Comparison of ENCODE assay signal across 19 cellular contexts in the genomic region with DNA sequence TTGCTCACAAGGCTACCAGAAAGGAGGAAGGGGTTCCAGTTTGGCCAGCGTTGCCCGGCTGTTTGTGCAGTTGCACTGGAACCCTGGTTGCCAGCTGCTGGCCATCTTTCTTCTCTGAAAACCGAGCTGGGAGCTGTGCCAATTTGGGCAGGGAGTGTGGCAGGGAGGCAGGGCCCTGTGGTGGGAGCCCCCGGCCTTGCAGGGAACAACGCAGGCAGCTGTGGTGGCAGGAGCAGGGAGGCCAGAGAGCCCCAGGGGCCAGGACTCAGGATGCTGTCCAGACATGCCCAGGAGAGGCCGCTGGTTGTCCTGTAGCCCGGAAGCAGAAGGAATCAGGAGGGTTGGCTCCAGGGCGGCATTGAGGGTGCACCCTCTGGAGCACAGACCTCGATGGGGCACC. TPM values are rescaled to one million over a fixed set of nuclear protein-coding genes. Genes with fewer than 3 reads are reported as not detected.
A peak's percentile ranks its signal among the peaks of the same experiment; 100 is the strongest.
DNase-seq lines count a peak whose midpoint lies in the region; ATAC-seq, FAIRE-seq and TF ChIP-seq lines count a peak whose summit lies in the region.
"Had no signal": no experiment of that assay in that cellular context is flagged by ENCODE, and none has a peak within 500 bp of the region (broad histone marks: within the 10 kb centered on the region; RNA-seq: fewer than 3 reads in every experiment).

No MANE protein-coding gene starts in this region.

- H3K9me1 ChIP-seq in K562 (ENCODE audit: control insufficient read depth, insufficient read depth, low read length), result peaks cover 5% of the 10 kb centered on the region

- no peaks in the 10 kb centered on the region for H3K27me3 Mint-ChIP-seq in activated CD8-positive, alpha-beta T cell treated with anti-CD3 and anti-CD28 coated beads, Interleukin-2, amount 10 ng/mL, durations not matched to agents 7 days and 5 days (ENCODE audit: low read depth)

- H2AK5ac ChIP-seq in mesenchymal stem cell (ENCODE audit: low read length, severe bottlenecking), result no peak overlapping the region

- BruUV-seq in K562 (replicated peaks; lab: Mats Ljungman, UMichigan), result no TSS peak

- no peak for TF ChIP-seq RAD21 in K562 (CRISPR knock-in tag; conservative IDR thresholded peaks at IDR 0.05 in 1 of 2, IDR thresholded peaks at IDR 0.05 in 1 of 2)

- H2BK15ac ChIP-seq in mesenchymal stem cell (ENCODE audit: low read depth, poor library complexity, severe bottlenecking), result no peak overlapping the region

- H3K79me1 ChIP-seq in mesenchymal stem cell (replicated peaks; ENCODE audit: low read length, poor library complexity, severe bottlenecking), result peaks cover 14% of the 10 kb centered on the region

- no peak for TF ChIP-seq EP300 in K562 (IDR thresholded peaks at IDR 0.05; ENCODE audit: low read length)

- FAIRE-seq in K562 (lab: Jason Lieb, UNC), result no peak
- FAIRE-seq: GM18507 had no signal

- no peak overlapping the region for H2BK120ac ChIP-seq in mesenchymal stem cell (ENCODE audit: low read depth, low read length)

- no peak overlapping the region for H3K14ac ChIP-seq in mesenchymal stem cell (ENCODE audit: low read length in 2 of 2)

- H3K9me3 Mint-ChIP-seq in activated CD8-positive, alpha-beta T cell treated with anti-CD3 and anti-CD28 coated beads, Interleukin-2, amount 10 ng/mL, durations not matched to agents 7 days and 5 days (ENCODE audit: insufficient read depth), result no peaks in the 10 kb centered on the region

- H4K20me1 ChIP-seq in BLaER1 treated with 17β-estradiol and CSF1 and Interleukin-3, amounts not matched to agents 10 nM and 100 nM, result peaks cover 6 to 56% (median 10%) of the 10 kb centered on the region in 11 experiments; a peak in 14 of 22 replicates
- peaks cover 6% of the 10 kb centered on the region; the same call in 1 of the 2 replicates for H4K20me1 ChIP-seq in K562 (replicated peaks; ENCODE audit: control insufficient read depth, insufficient read depth, low read length)

- no peak overlapping the region for H3K27ac Mint-ChIP-seq in activated CD8-positive, alpha-beta T cell treated with anti-CD3 and anti-CD28 coated beads, Interleukin-2, amount 10 ng/mL, durations not matched to agents 7 days and 5 days

- H3K36me3 Mint-ChIP-seq in activated CD8-positive, alpha-beta T cell treated with anti-CD3 and anti-CD28 coated beads, Interleukin-2, amount 10 ng/mL, durations not matched to agents 7 days and 5 days (ENCODE audit: low read depth), result peaks cover 10% of the 10 kb centered on the region

- H3K9me3 ChIP-seq in BLaER1 treated with 17β-estradiol and CSF1 and Interleukin-3, amounts not matched to agents 10 nM and 100 nM (replicated peaks in 1 of 11), result no peaks in the 10 kb centered on the region
- H3K9me3 ChIP-seq in K562 (replicated peaks; ENCODE audit: control insufficient read depth, insufficient read depth, low read depth, low read length) (no peaks in the 10 kb centered on the region), mesenchymal stem cell (ENCODE audit: control insufficient read depth, low read length) (no peaks in the 10 kb centered on the region)
- H3K9me3 ChIP-seq: esophagus muscularis mucosa had no signal

- H3K4me1 Mint-ChIP-seq in activated CD8-positive, alpha-beta T cell treated with anti-CD3 and anti-CD28 coated beads, Interleukin-2, amount 10 ng/mL, durations not matched to agents 7 days and 5 days (ENCODE audit: low read depth), result peaks cover 8% of the 10 kb centered on the region

- peak overlapping the region in 6 of 11 experiments; percentile 13 to 46 (median 26); a peak in 8 of 22 replicates for H3K4me2 ChIP-seq in BLaER1 treated with 17β-estradiol and CSF1 and Interleukin-3, amounts not matched to agents 10 nM and 100 nM
- no peak overlapping the region for H3K4me2 ChIP-seq in K562 (ENCODE audit: insufficient read depth, low read length)
- no peak overlapping the region for H3K4me2 ChIP-seq in mesenchymal stem cell (ENCODE audit: low read length, poor library complexity, severe bottlenecking)

- H3K4me3 Mint-ChIP-seq in activated CD8-positive, alpha-beta T cell treated with anti-CD3 and anti-CD28 coated beads, Interleukin-2, amount 10 ng/mL, durations not matched to agents 7 days and 5 days, result no peak overlapping the region

- intact Hi-C loops in K562 (cut with micrococcal nuclease), result no loop called here

- TF ChIP-seq CTCF in K562 (IDR thresholded peaks at IDR 0.05 in 2 of 3, conservative IDR thresholded peaks at IDR 0.05 in 1 of 3; ENCODE audit: insufficient read depth in 2 of 3, low read depth in 1 of 3, low read length in 3 of 3), result no peak

- no peak overlapping the region for H4K91ac ChIP-seq in mesenchymal stem cell (ENCODE audit: low read length)

- DNase-seq in NCI-H1092 treated with DMSO at 0.1 percent for 48 hours (lab: John Stamatoyannopoulos, UW) (peak; percentile 44), K562 (ENCODE audit: extremely low read depth in 1 of 4, low spot score in 3 of 4) (no peak), mesenchymal stem cell (no peak), NCI-H1048 (lab: John Stamatoyannopoulos, UW) (no peak)
- DNase-seq in activated CD8-positive, alpha-beta T cell treated with anti-CD3 and anti-CD28 coated beads, Interleukin-2, amount 10 ng/mL, durations not matched to agents 7 days and 5 days, result no peak
- DNase-seq: activated effector memory CD4-positive, alpha-beta T cell treated with anti-CD3 and anti-CD28 coated beads, Interleukin-2, amount 50 U/mL, for 16 hours; GDM1; NCI-H187; stimulated activated CD4-positive, alpha-beta T cell treated with anti-CD3 and anti-CD28 coated beads, Interleukin-4, amount 100 ng/mL, for 24 hours; stimulated activated naive CD4-positive, alpha-beta T cell had no signal

- H2BK12ac ChIP-seq in mesenchymal stem cell (ENCODE audit: low read length in 2 of 2), result no peak overlapping the region

- H4K8ac ChIP-seq in mesenchymal stem cell (ENCODE audit: low read length), result peak overlapping the region; percentile 35

- H3K23ac ChIP-seq in mesenchymal stem cell (ENCODE audit: low read length in 2 of 2), result no peak overlapping the region

- peak overlapping the region in 6 of 11 experiments; percentile 20 to 63 (median 29); a peak in 6 of 22 replicates for H3K9ac ChIP-seq in BLaER1 treated with 17β-estradiol and CSF1 and Interleukin-3, amounts not matched to agents 10 nM and 100 nM
- peak overlapping the region in 1 of 2 experiments; percentile 48; a peak in 1 of 4 replicates for H3K9ac ChIP-seq in K562 (ENCODE audit: insufficient read depth in 1 of 2, low read depth in 2 of 2, low read length in 2 of 2)
- H3K9ac ChIP-seq in mesenchymal stem cell (ENCODE audit: low read length), result no peak overlapping the region

- H3K18ac ChIP-seq in mesenchymal stem cell (ENCODE audit: low read depth in 1 of 2, low read length in 2 of 2), result no peak overlapping the region

- H3K27ac ChIP-seq in BLaER1 treated with 17β-estradiol and CSF1 and Interleukin-3, amounts not matched to agents 10 nM and 100 nM, result peak overlapping the region in 1 of 11 experiments; percentile 36; a peak in 1 of 22 replicates
- no peak overlapping the region for H3K27ac ChIP-seq in K562 (ENCODE audit: extremely low read depth, low read depth, low read length)
- H3K27ac ChIP-seq in mesenchymal stem cell (ENCODE audit: low read length, poor library complexity, severe bottlenecking), result no peak overlapping the region
- H3K27ac ChIP-seq: esophagus muscularis mucosa had no signal

- peaks cover 24% of the 10 kb centered on the region for H3K79me2 ChIP-seq in K562 (ENCODE audit: control insufficient read depth, insufficient read depth, low read length)

- no peak overlapping the region for H3K4ac ChIP-seq in mesenchymal stem cell (ENCODE audit: low read depth in 1 of 2, low read length in 2 of 2)

- CTCF ChIA-PET in K562 (lab: Yijun Ruan, JAX; ENCODE audit: low intra/inter-chr PET ratio), result no interaction called here
- CTCF ChIA-PET in activated CD8-positive, alpha-beta T cell treated with anti-CD3 and anti-CD28 coated beads, Interleukin-2, amount 10 ng/mL, durations not matched to agents 7 days and 5 days (lab: Charles Lee), result no interaction called here

- TF ChIP-seq POLR2A in K562 (conservative IDR thresholded peaks at IDR 0.05), result no peak

- POLR2A ChIA-PET in K562 (lab: Yijun Ruan, JAX), result interaction anchor here (0.8 to 1.3 kb wide), 2 partner anchors 8 to 63 kb away, joined by 3 to 4 read pairs; partner anchors contain the start of gene UBE2S
- POLR2A ChIA-PET in activated CD8-positive, alpha-beta T cell treated with anti-CD3 and anti-CD28 coated beads, Interleukin-2, amount 10 ng/mL, durations not matched to agents 7 days and 5 days (lab: Charles Lee), result no interaction called here

- H3K4me1 ChIP-seq in BLaER1 treated with 17β-estradiol and CSF1 and Interleukin-3, amounts not matched to agents 10 nM and 100 nM, result peaks cover 19 to 83% (median 71%) of the 10 kb centered on the region in 10 experiments
- H3K4me1 ChIP-seq in K562 (replicated peaks in 1 of 2; ENCODE audit: control insufficient read depth in 2 of 2, insufficient read depth in 2 of 2, low read length in 2 of 2), result peaks cover 7 to 85% of the 10 kb centered on the region in 2 experiments; a peak in 4 of 5 replicates
- H3K4me1 ChIP-seq in mesenchymal stem cell (ENCODE audit: control insufficient read depth, insufficient read depth, low read depth, low read length), result peaks cover 48% of the 10 kb centered on the region

- peaks cover 16 to 66% (median 38%) of the 10 kb centered on the region in 11 experiments for H3K36me3 ChIP-seq in BLaER1 treated with 17β-estradiol and CSF1 and Interleukin-3, amounts not matched to agents 10 nM and 100 nM
- H3K36me3 ChIP-seq in K562 (ENCODE audit: control insufficient read depth, insufficient read depth, low read length), result peaks cover 66% of the 10 kb centered on the region; the same call in 2 of the 3 replicates
- H3K36me3 ChIP-seq in mesenchymal stem cell (ENCODE audit: control insufficient read depth in 1 of 2, insufficient read depth in 2 of 2, low read depth in 1 of 2, low read length in 2 of 2), result peaks cover 16 to 66% of the 10 kb centered on the region in 2 experiments

- ATAC-seq in K562, result no peak
- ATAC-seq in HG02610 (IDR thresholded peaks at IDR 0.05; ENCODE audit: unreplicated experiment), result no peak
- ATAC-seq in activated CD8-positive, alpha-beta T cell treated with anti-CD3 and anti-CD28 coated beads, Interleukin-2, amount 10 ng/mL, durations not matched to agents 7 days and 5 days, result no peak
- ATAC-seq in GM21367 (IDR thresholded peaks at IDR 0.05; ENCODE audit: unreplicated experiment), result no peak

- H3K27me3 ChIP-seq in BLaER1 treated with 17β-estradiol and CSF1 and Interleukin-3, amounts not matched to agents 10 nM and 100 nM, result no peaks in the 10 kb centered on the region
- H3K27me3 ChIP-seq in K562 (ENCODE audit: control insufficient read depth in 2 of 2, insufficient read depth in 2 of 2, low read length in 2 of 2) (no peaks in the 10 kb centered on the region), mesenchymal stem cell (ENCODE audit: control insufficient read depth in 1 of 2, insufficient read depth in 1 of 2, low read length in 2 of 2) (no peaks in the 10 kb centered on the region)

- WGBS in K562 (ENCODE audit: insufficient coverage, low coverage, missing lambda C conversion rate), result 80% methylated on average over 7 of the region's 9 CpGs
- WGBS in mesenchymal stem cell, result 92% methylated on average over 9 of the region's 9 CpGs

- H2BK5ac ChIP-seq in mesenchymal stem cell (ENCODE audit: low read depth, low read length, poor library complexity, severe bottlenecking), result no peak overlapping the region

- no peak overlapping the region for H2AFZ ChIP-seq in K562 (ENCODE audit: low read depth, low read length)
- H2AFZ ChIP-seq in mesenchymal stem cell (ENCODE audit: low read depth, low read length), result no peak overlapping the region

- H3K4me3 ChIP-seq in BLaER1 treated with 17β-estradiol and CSF1 and Interleukin-3, amounts not matched to agents 10 nM and 100 nM, result no peak overlapping the region
- H3K4me3 ChIP-seq in K562 (no peak overlapping the region), mesenchymal stem cell (ENCODE audit: insufficient read depth in 1 of 2, low read depth in 1 of 2, low read length in 2 of 2) (no peak overlapping the region)
- H3K4me3 ChIP-seq: esophagus muscularis mucosa had no signal

- in situ Hi-C loops in K562 (cut with MboI), result no loop called here

RNA-seq across cellular contexts. Expression of gene KMT5C, which starts 4.8 kb away (rescaled TPM):
- total RNA-seq in K562 (2011; cell fraction: chromatin; rRNA removed; ENCODE audit: low replicate concordance), result 62.4 and 157 TPM in 2 replicates
- total RNA-seq in K562 (2011; cell fraction: nucleolus; rRNA removed), result 117 and 126 TPM in 2 replicates
- 79.2 and 82.9 TPM in 2 replicates for total RNA-seq in K562 (2011; cell fraction: nucleoplasm; rRNA removed)
- 35.6 and 38.2 TPM in 2 replicates for total RNA-seq in K562 (2014; rRNA removed)
- 3.7 and 8.2 TPM in 2 replicates for total RNA-seq in K562 (2014; rRNA removed; fragmentation: Illumina TruSeq; extraction: Trizol)
- 11.0 and 12.5 TPM in 2 replicates for total RNA-seq in K562 (2015; rRNA removed; fragmentation: Illumina TruSeq; extraction: Trizol)
- 50.7 and 53.5 TPM in 2 replicates for total RNA-seq in K562 (2021)
- 22.8 and 36.8 TPM in 2 replicates for polyA plus RNA-seq in K562 (2011; rRNA removed)
- polyA plus RNA-seq in K562 (2011; cell fraction: cytosol; rRNA removed), result 25.5 and 46.8 TPM in 2 replicates
- 121 and 175 TPM in 2 replicates for polyA plus RNA-seq in K562 (2011; cell fraction: nucleus; rRNA removed)
- polyA plus RNA-seq in K562 (2012), result 42.5 and 52.7 TPM in 2 replicates
- 16.6 and 22.7 TPM in 2 replicates for polyA plus RNA-seq in K562 (2014; fragmentation: Illumina TruSeq; extraction: Trizol)
- under 1 TPM; 0.15 to 0.17 TPM for polyA plus RNA-seq in K562 (2014; fragmentation: Nextera tagmentation; extraction: Ambion mirVana)
- polyA plus RNA-seq in K562 (2014; rRNA removed), result 42.7 and 50.2 TPM in 2 replicates
- polyA minus RNA-seq in K562 (2011; rRNA and poly(A)+ RNA removed), result 7.6 and 10.5 TPM in 2 replicates
- 14.4 and 16.3 TPM in 2 replicates for polyA minus RNA-seq in K562 (2011; cell fraction: cytosol; rRNA and poly(A)+ RNA removed)
- polyA minus RNA-seq in K562 (2011; cell fraction: nucleus; rRNA and poly(A)+ RNA removed), result 40.8 and 44.9 TPM in 2 replicates
- polyA plus RNA-seq in mesenchymal stem cell (2013, experiment 1 of 2), result 6.3 TPM
- 6.1 TPM for polyA plus RNA-seq in mesenchymal stem cell (2013, experiment 2 of 2)
- total RNA-seq in activated CD8-positive, alpha-beta T cell treated with anti-CD3 and anti-CD28 coated beads, Interleukin-2, amount 10 ng/mL, durations not matched to agents 7 days and 5 days, result 10 to 100 TPM; 21.9 to 26.7 TPM

RNA-seq across cellular contexts. Expression of gene COX6B2, which starts 10.1 kb away (rescaled TPM):
- total RNA-seq in K562 (2011; cell fraction: chromatin; rRNA removed; ENCODE audit: low replicate concordance), result 4.5 and 12.9 TPM in 2 replicates
- total RNA-seq in K562 (2011; cell fraction: nucleolus; rRNA removed), result 6.8 and 7.2 TPM in 2 replicates
- total RNA-seq in K562 (2011; cell fraction: nucleoplasm; rRNA removed), result 7.8 and 8.9 TPM in 2 replicates
- total RNA-seq in K562 (2014; rRNA removed) (0.59 and 1.3 TPM in 2 replicates), K562 (2014; rRNA removed; fragmentation: Illumina TruSeq; extraction: Trizol) (0.40 and 0.61 TPM in 2 replicates), K562 (2015; rRNA removed; fragmentation: Illumina TruSeq; extraction: Trizol) (0.23 and 0.83 TPM in 2 replicates), K562 (2021) (2.5 and 2.6 TPM in 2 replicates)
- polyA plus RNA-seq in K562 (2011; rRNA removed) (1.8 and 1.9 TPM in 2 replicates), K562 (2014; fragmentation: Illumina TruSeq; extraction: Trizol) (1.2 and 2.1 TPM in 2 replicates), K562 (2014; fragmentation: Nextera tagmentation; extraction: Ambion mirVana) (under 1 TPM; 0.56 to 0.71 TPM), K562 (2014; rRNA removed) (1.4 and 1.5 TPM in 2 replicates)
- polyA plus RNA-seq in K562 (2011; cell fraction: cytosol; rRNA removed), result 1.0 and 2.3 TPM in 2 replicates
- 13.4 and 60.3 TPM in 2 replicates for polyA plus RNA-seq in K562 (2011; cell fraction: nucleus; rRNA removed)
- 0.97 and 1.7 TPM in 2 replicates for polyA plus RNA-seq in K562 (2012)
- 0.51 and 0.60 TPM in 2 replicates for polyA minus RNA-seq in K562 (2011; rRNA and poly(A)+ RNA removed)
- polyA minus RNA-seq in K562 (2011; cell fraction: cytosol; rRNA and poly(A)+ RNA removed), result 0.38 TPM in 1 of 2 replicates, not detected in the other
- polyA minus RNA-seq in K562 (2011; cell fraction: nucleus; rRNA and poly(A)+ RNA removed), result 1.8 and 2.6 TPM in 2 replicates
- polyA plus RNA-seq in mesenchymal stem cell (2013, experiment 1 of 2), result 0.30 TPM
- polyA plus RNA-seq in mesenchymal stem cell (2013, experiment 2 of 2), result 0.10 TPM
- total RNA-seq in activated CD8-positive, alpha-beta T cell treated with anti-CD3 and anti-CD28 coated beads, Interleukin-2, amount 10 ng/mL, durations not matched to agents 7 days and 5 days, result under 1 TPM in 1 of 2 experiments, not detected in 1; 0.34 TPM
- total RNA-seq: mononuclear cell had no signal

RNA-seq across cellular contexts. Expression of gene GARIN5B, which starts 18.6 kb away (rescaled TPM):
- not detected in 2 replicates for total RNA-seq in K562 (2011; cell fraction: chromatin; rRNA removed; ENCODE audit: low replicate concordance)
- total RNA-seq in K562 (2011; cell fraction: nucleolus; rRNA removed), result not detected in 2 replicates
- not detected in 2 replicates for total RNA-seq in K562 (2011; cell fraction: nucleoplasm; rRNA removed)
- total RNA-seq in K562 (2014; rRNA removed) (not detected in 2 replicates), K562 (2014; rRNA removed; fragmentation: Illumina TruSeq; extraction: Trizol) (not detected in 2 replicates), K562 (2015; rRNA removed; fragmentation: Illumina TruSeq; extraction: Trizol) (not detected in 2 replicates), K562 (2021) (not detected in 2 replicates)
- polyA plus RNA-seq in K562 (2011; rRNA removed) (not detected in 2 replicates), K562 (2014; fragmentation: Illumina TruSeq; extraction: Trizol) (not detected in 2 replicates), K562 (2014; fragmentation: Nextera tagmentation; extraction: Ambion mirVana) (not detected), K562 (2014; rRNA removed) (not detected in 2 replicates)
- polyA plus RNA-seq in K562 (2011; cell fraction: cytosol; rRNA removed), result not detected in 2 replicates
- 0.04 TPM in 1 of 2 replicates, not detected in the other for polyA plus RNA-seq in K562 (2011; cell fraction: nucleus; rRNA removed)
- polyA plus RNA-seq in K562 (2012), result not detected in 2 replicates
- polyA minus RNA-seq in K562 (2011; rRNA and poly(A)+ RNA removed), result not detected in 2 replicates
- not detected in 2 replicates for polyA minus RNA-seq in K562 (2011; cell fraction: cytosol; rRNA and poly(A)+ RNA removed)
- not detected in 2 replicates for polyA minus RNA-seq in K562 (2011; cell fraction: nucleus; rRNA and poly(A)+ RNA removed)
- polyA plus RNA-seq in mesenchymal stem cell (2013, experiment 1 of 2), result not detected
- polyA plus RNA-seq in mesenchymal stem cell (2013, experiment 2 of 2), result not detected
- total RNA-seq in activated CD8-positive, alpha-beta T cell treated with anti-CD3 and anti-CD28 coated beads, Interleukin-2, amount 10 ng/mL, durations not matched to agents 7 days and 5 days, result not detected
- total RNA-seq: cerebellum; esophagus muscularis mucosa; mononuclear cell; renal cortical epithelial cell; T-helper 1 cell treated with Interleukin-12 subunit alpha and Interleukin-12 subunit beta and Interleukin-4 antibody, amounts not matched to agents 30 ng/mL and 1 ng/mL, for 36 hours had no signal

RNA-seq across cellular contexts. Expression of gene TMEM150B, which starts 19.3 kb away (rescaled TPM):
- total RNA-seq in K562 (2011; cell fraction: chromatin; rRNA removed; ENCODE audit: low replicate concordance), result 1.7 and 5.3 TPM in 2 replicates
- 4.7 and 5.2 TPM in 2 replicates for total RNA-seq in K562 (2011; cell fraction: nucleolus; rRNA removed)
- 2.2 and 3.8 TPM in 2 replicates for total RNA-seq in K562 (2011; cell fraction: nucleoplasm; rRNA removed)
- total RNA-seq in K562 (2014; rRNA removed), result 0.91 and 1.0 TPM in 2 replicates
- total RNA-seq in K562 (2014; rRNA removed; fragmentation: Illumina TruSeq; extraction: Trizol), result 0.47 TPM in 1 of 2 replicates, not detected in the other
- total RNA-seq in K562 (2015; rRNA removed; fragmentation: Illumina TruSeq; extraction: Trizol), result 0.57 and 1.3 TPM in 2 replicates
- 1.2 and 1.4 TPM in 2 replicates for total RNA-seq in K562 (2021)
- polyA plus RNA-seq in K562 (2011; rRNA removed), result 0.55 and 0.67 TPM in 2 replicates
- 1.2 and 2.9 TPM in 2 replicates for polyA plus RNA-seq in K562 (2011; cell fraction: cytosol; rRNA removed)
- 1.1 and 3.2 TPM in 2 replicates for polyA plus RNA-seq in K562 (2011; cell fraction: nucleus; rRNA removed)
- 1.2 and 3.1 TPM in 2 replicates for polyA plus RNA-seq in K562 (2012)
- polyA plus RNA-seq in K562 (2014; fragmentation: Illumina TruSeq; extraction: Trizol), result 0.56 and 0.82 TPM in 2 replicates
- polyA plus RNA-seq in K562 (2014; fragmentation: Nextera tagmentation; extraction: Ambion mirVana), result not detected
- polyA plus RNA-seq in K562 (2014; rRNA removed), result 0.47 and 0.74 TPM in 2 replicates
- polyA minus RNA-seq in K562 (2011; rRNA and poly(A)+ RNA removed), result not detected in 2 replicates
- 2.3 TPM in 1 of 2 replicates, not detected in the other for polyA minus RNA-seq in K562 (2011; cell fraction: cytosol; rRNA and poly(A)+ RNA removed)
- 1.00 and 1.2 TPM in 2 replicates for polyA minus RNA-seq in K562 (2011; cell fraction: nucleus; rRNA and poly(A)+ RNA removed)
- polyA plus RNA-seq in mesenchymal stem cell (2013, experiment 1 of 2), result not detected
- not detected for polyA plus RNA-seq in mesenchymal stem cell (2013, experiment 2 of 2)
- total RNA-seq in activated CD8-positive, alpha-beta T cell treated with anti-CD3 and anti-CD28 coated beads, Interleukin-2, amount 10 ng/mL, durations not matched to agents 7 days and 5 days, result under 1 TPM in 1 of 2 experiments, not detected in 1; 0.26 TPM
- total RNA-seq: renal cortical epithelial cell had no signal

RNA-seq across cellular contexts. Expression of gene IL11, which starts 25.8 kb away (rescaled TPM):
- 0.28 and 0.97 TPM in 2 replicates for total RNA-seq in K562 (2011; cell fraction: chromatin; rRNA removed; ENCODE audit: low replicate concordance)
- 1.0 TPM in 1 of 2 replicates, not detected in the other for total RNA-seq in K562 (2011; cell fraction: nucleolus; rRNA removed)
- 0.53 and 0.81 TPM in 2 replicates for total RNA-seq in K562 (2011; cell fraction: nucleoplasm; rRNA removed)
- total RNA-seq in K562 (2014; rRNA removed) (not detected in 2 replicates), K562 (2014; rRNA removed; fragmentation: Illumina TruSeq; extraction: Trizol) (not detected in 2 replicates), K562 (2015; rRNA removed; fragmentation: Illumina TruSeq; extraction: Trizol) (not detected in 2 replicates), K562 (2021) (not detected in 2 replicates)
- polyA plus RNA-seq in K562 (2011; rRNA removed) (0.19 and 0.42 TPM in 2 replicates), K562 (2014; fragmentation: Illumina TruSeq; extraction: Trizol) (0.06 TPM in 1 of 2 replicates, not detected in the other), K562 (2014; fragmentation: Nextera tagmentation; extraction: Ambion mirVana) (not detected), K562 (2014; rRNA removed) (0.04 TPM in 1 of 2 replicates, not detected in the other)
- 0.12 and 1.5 TPM in 2 replicates for polyA plus RNA-seq in K562 (2011; cell fraction: cytosol; rRNA removed)
- polyA plus RNA-seq in K562 (2011; cell fraction: nucleus; rRNA removed), result 1.2 and 3.6 TPM in 2 replicates
- 0.10 and 0.19 TPM in 2 replicates for polyA plus RNA-seq in K562 (2012)
- 0.11 TPM in 1 of 2 replicates, not detected in the other for polyA minus RNA-seq in K562 (2011; rRNA and poly(A)+ RNA removed)
- 0.86 TPM in 1 of 2 replicates, not detected in the other for polyA minus RNA-seq in K562 (2011; cell fraction: cytosol; rRNA and poly(A)+ RNA removed)
- polyA minus RNA-seq in K562 (2011; cell fraction: nucleus; rRNA and poly(A)+ RNA removed), result 0.40 TPM in 1 of 2 replicates, not detected in the other
- polyA plus RNA-seq in mesenchymal stem cell (2013, experiment 1 of 2), result 6.4 TPM
- polyA plus RNA-seq in mesenchymal stem cell (2013, experiment 2 of 2), result 6.1 TPM
- under 1 TPM; 0.26 to 0.34 TPM for total RNA-seq in activated CD8-positive, alpha-beta T cell treated with anti-CD3 and anti-CD28 coated beads, Interleukin-2, amount 10 ng/mL, durations not matched to agents 7 days and 5 days

Comparison
In these comparisons a context has a peak if more than half of its experiments do, and no peak if none do; other contexts are left out.
1. H3K4me2 ChIP-seq: peak in BLaER1 treated with 17β-estradiol and CSF1 and Interleukin-3, amounts not matched to agents 10 nM and 100 nM (6 of 11); none in K562 (single experiment) and mesenchymal stem cell (single experiment).